26 cellular contexts compared by ENCODE assay signal in the genomic region with DNA sequence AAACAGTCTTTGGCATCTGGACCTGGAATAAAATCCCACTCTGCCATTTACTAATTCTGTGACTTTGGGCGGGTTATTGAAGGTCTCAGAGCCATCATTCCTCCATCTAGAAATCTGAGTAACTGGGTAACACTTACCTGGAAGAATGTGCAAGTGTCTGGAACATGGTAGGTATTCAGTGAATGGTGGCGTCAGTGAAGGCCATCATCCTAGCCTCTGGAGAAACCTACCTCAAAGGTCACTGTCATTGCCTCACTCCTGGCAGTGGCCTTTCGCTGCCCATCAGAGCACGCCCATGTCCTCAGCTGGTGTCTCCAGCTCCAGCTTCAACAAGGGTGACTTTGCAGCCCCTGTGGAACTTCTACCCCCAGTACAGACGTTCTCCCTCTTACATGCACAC. TPM values are rescaled to one million over a fixed set of nuclear protein-coding genes. Genes with fewer than 3 reads are reported as not detected.
DNase-seq lines count a peak whose midpoint lies in the region; ATAC-seq, FAIRE-seq and TF ChIP-seq lines count a peak whose summit lies in the region.
"Had no signal": no experiment of that assay in that cellular context is flagged by ENCODE, and none has a peak within 500 bp of the region (broad histone marks: within the 10 kb centered on the region; RNA-seq: fewer than 3 reads in every experiment).

No MANE protein-coding gene starts in this region.

- in situ Hi-C loops in HepG2 (cut with HindIII; ENCODE audit: extremely low pct_ligation_motif_present, low pct_unique_long_range_greater_than_20kb) = no loop called here

- H2BK12ac ChIP-seq in mesenchymal stem cell (ENCODE audit: low read length in 2 of 2) = no peak overlapping the region

- H3K4ac ChIP-seq in mesenchymal stem cell (ENCODE audit: low read depth in 1 of 2, low read length in 2 of 2) = no peak overlapping the region

- no peak overlapping the region for H3K23ac ChIP-seq in mesenchymal stem cell (ENCODE audit: low read length in 2 of 2)

- H3K9me3 ChIP-seq in HepG2 (ENCODE audit: low read length) (no peaks in the 10 kb centered on the region), right lobe of liver (no peaks in the 10 kb centered on the region), mesenchymal stem cell (ENCODE audit: control insufficient read depth, low read length) (no peaks in the 10 kb centered on the region)
- H3K9me3 ChIP-seq: breast epithelium, right atrium auricular region had no signal

- no peak overlapping the region for H3K4me3 Mint-ChIP-seq in activated CD8-positive, alpha-beta T cell treated with anti-CD3 and anti-CD28 coated beads for 36 hours
- H3K4me3 Mint-ChIP-seq: activated B cell treated with CpG ODN at 0.5 μM for 24 hours had no signal

- no peak overlapping the region for H3K4me3 ChIP-seq in HepG2 (replicated peaks in 1 of 3; ENCODE audit: insufficient read depth in 1 of 3, low read depth in 2 of 3, low read length in 3 of 3)
- no peak overlapping the region for H3K4me3 ChIP-seq in right lobe of liver
- H3K4me3 ChIP-seq in mesenchymal stem cell (ENCODE audit: insufficient read depth in 1 of 2, low read depth in 1 of 2, low read length in 2 of 2) = no peak overlapping the region
- H3K4me3 ChIP-seq: breast epithelium, GM12878, right atrium auricular region, SK-N-MC had no signal

- ATAC-seq in HepG2 (no peak), right lobe of liver (no peak), GM19328 (IDR thresholded peaks at IDR 0.05; ENCODE audit: unreplicated experiment) (no peak)
- no peak for ATAC-seq in activated CD8-positive, alpha-beta T cell treated with anti-CD3 and anti-CD28 coated beads for 36 hours
- ATAC-seq: GM12878, left cardiac atrium had no signal

- CTCF ChIA-PET in HepG2 (lab: Yijun Ruan, JAX; ENCODE audit: low intra/inter-chr PET ratio, low total read pairs) = no interaction called here
- CTCF ChIA-PET in activated CD8-positive, alpha-beta T cell treated with anti-CD3 and anti-CD28 coated beads for 36 hours (lab: Charles Lee) = interaction anchor here (0.8 kb wide), 1 partner anchor 183 kb away, joined by 3 read pairs; no protein-coding TSS in a partner anchor

- H3K4me1 Mint-ChIP-seq in activated CD8-positive, alpha-beta T cell treated with anti-CD3 and anti-CD28 coated beads for 36 hours (ENCODE audit: low read depth) = peaks cover 60% of the 10 kb centered on the region

- H2BK5ac ChIP-seq in mesenchymal stem cell (ENCODE audit: low read depth, low read length, poor library complexity, severe bottlenecking) = no peak overlapping the region

- no peak overlapping the region for H4K91ac ChIP-seq in mesenchymal stem cell (ENCODE audit: low read length)

- no peak for TF ChIP-seq EP300 in HepG2 (IDR thresholded peaks at IDR 0.05; ENCODE audit: low read depth in 2 of 2, low read length in 2 of 2)
- no peak for TF ChIP-seq EP300 in HepG2 (CRISPR knock-in tag; IDR thresholded peaks at IDR 0.05; ENCODE audit: borderline replicate concordance)

- H3K4me1 ChIP-seq in HepG2 (ENCODE audit: insufficient read depth, low read length) (peaks cover 45% of the 10 kb centered on the region), right lobe of liver (no peaks in the 10 kb centered on the region), mesenchymal stem cell (ENCODE audit: control insufficient read depth, insufficient read depth, low read depth, low read length) (peaks cover 24% of the 10 kb centered on the region)
- H3K4me1 ChIP-seq: breast epithelium had no signal

- H3K4me2 ChIP-seq in HepG2 (ENCODE audit: low read depth, low read length) (no peak overlapping the region), mesenchymal stem cell (ENCODE audit: low read length, poor library complexity, severe bottlenecking) (no peak overlapping the region)

- POLR2A ChIA-PET in HepG2 (lab: Yijun Ruan, JAX) = interaction anchor here (0.7 to 1.3 kb wide), 2 partner anchors 15 to 65 kb away, joined by 3 to 4 read pairs; partner anchors contain the start of gene LAMTOR4
- POLR2A ChIA-PET in activated CD8-positive, alpha-beta T cell treated with anti-CD3 and anti-CD28 coated beads for 36 hours (lab: Charles Lee) = no interaction called here

- TF ChIP-seq RAD21 in HepG2 (CRISPR knock-in tag; IDR thresholded peaks at IDR 0.05) = no peak

- no peaks in the 10 kb centered on the region for H3K36me3 ChIP-seq in HepG2 (replicated peaks in 1 of 2; ENCODE audit: control insufficient read depth in 1 of 2, insufficient read depth in 2 of 2, low read length in 2 of 2)
- no peaks in the 10 kb centered on the region for H3K36me3 ChIP-seq in right lobe of liver
- no peaks in the 10 kb centered on the region for H3K36me3 ChIP-seq in mesenchymal stem cell (ENCODE audit: control insufficient read depth in 1 of 2, insufficient read depth in 2 of 2, low read depth in 1 of 2, low read length in 2 of 2)
- H3K36me3 ChIP-seq: breast epithelium, right atrium auricular region had no signal

- H3K27ac Mint-ChIP-seq in activated CD8-positive, alpha-beta T cell treated with anti-CD3 and anti-CD28 coated beads for 36 hours = peak overlapping the region; percentile 82

- H2AFZ ChIP-seq in HepG2 (ENCODE audit: low read length) (no peak overlapping the region), mesenchymal stem cell (ENCODE audit: low read depth, low read length) (no peak overlapping the region)

- no peaks in the 10 kb centered on the region for H3K79me1 ChIP-seq in mesenchymal stem cell (replicated peaks; ENCODE audit: low read length, poor library complexity, severe bottlenecking)

- no peak overlapping the region for H3K18ac ChIP-seq in mesenchymal stem cell (ENCODE audit: low read depth in 1 of 2, low read length in 2 of 2)

- no peak overlapping the region for H4K8ac ChIP-seq in mesenchymal stem cell (ENCODE audit: low read length)

- peaks cover 3 to 36% of the 10 kb centered on the region in 2 experiments for H3K27me3 ChIP-seq in HepG2 (ENCODE audit: control insufficient read depth in 1 of 2, insufficient read depth in 2 of 2, low read length in 2 of 2)
- H3K27me3 ChIP-seq in right lobe of liver = no peaks in the 10 kb centered on the region
- H3K27me3 ChIP-seq in mesenchymal stem cell (ENCODE audit: control insufficient read depth in 1 of 2, insufficient read depth in 1 of 2, low read length in 2 of 2) = peaks cover 17 to 34% of the 10 kb centered on the region in 2 experiments
- H3K27me3 ChIP-seq: breast epithelium, right atrium auricular region had no signal

- peak overlapping the region; percentile 13 for H2BK15ac ChIP-seq in mesenchymal stem cell (ENCODE audit: low read depth, poor library complexity, severe bottlenecking)

- WGBS in HepG2 (ENCODE audit: low lambda C conversion rate) = 10% methylated on average over 5 of the region's 5 CpGs
- WGBS in right lobe of liver (ENCODE audit: insufficient coverage, low coverage, low lambda C conversion rate, missing lambda C conversion rate) = 100% methylated on average over 1 of the region's 5 CpGs
- WGBS in mesenchymal stem cell = 95% methylated on average over 4 of the region's 5 CpGs

- H3K27ac ChIP-seq in HepG2 (ENCODE audit: extremely low read length, insufficient read depth, low read length) (no peak overlapping the region), right lobe of liver (no peak overlapping the region), mesenchymal stem cell (ENCODE audit: low read length, poor library complexity, severe bottlenecking) (no peak overlapping the region)
- H3K27ac ChIP-seq: breast epithelium, C4-2B, right atrium auricular region, SK-N-MC had no signal

- H3K27me3 Mint-ChIP-seq in activated CD8-positive, alpha-beta T cell treated with anti-CD3 and anti-CD28 coated beads for 36 hours = peaks cover 4% of the 10 kb centered on the region

- no peak overlapping the region for H3K9ac ChIP-seq in HepG2 (ENCODE audit: insufficient read depth, low read depth, low read length)
- no peak overlapping the region for H3K9ac ChIP-seq in mesenchymal stem cell (ENCODE audit: low read length)

- no peak overlapping the region for H3K14ac ChIP-seq in mesenchymal stem cell (ENCODE audit: low read length in 2 of 2)

- TF ChIP-seq POLR2A in HepG2 (IDR thresholded peaks at IDR 0.05; ENCODE audit: insufficient read depth in 1 of 2, low read depth in 2 of 2, low read length in 2 of 2) = no peak
- no peak for TF ChIP-seq POLR2A in right lobe of liver (IDR thresholded peaks at IDR 0.05)

- DNase-seq in HepG2 (ENCODE audit: low spot score) (no peak), right lobe of liver (no peak), mesenchymal stem cell (no peak), putamen (ENCODE audit: low spot score) (no peak), HCEC 1CT (no peak), DMS79 (lab: John Stamatoyannopoulos, UW) (no peak)
- no peak for DNase-seq in activated CD8-positive, alpha-beta T cell treated with anti-CD3 and anti-CD28 coated beads for 36 hours
- DNase-seq: activated B cell treated with CpG ODN at 0.5 μM for 24 hours; amniotic stem cell; cortex of kidney; KBM-7; left cardiac atrium; naive B cell; NCI-H1436; NCI-H510A; NK-92 treated with Interleukin-12 subunit alpha and Interleukin-12 subunit beta, amount 100 ng/mL, for 24 hours; stimulated activated CD4-positive, alpha-beta T cell treated with anti-CD3 and anti-CD28 coated beads, Interleukin-15, amount 100 ng/mL, for 24 hours had no signal

- intact Hi-C loops in HepG2 (cut with micrococcal nuclease; ENCODE audit: unreplicated experiment) (no loop called here), right lobe of liver (cut with DNase I) (no loop called here)
- intact Hi-C loops in activated CD8-positive, alpha-beta T cell treated with anti-CD3 and anti-CD28 coated beads for 36 hours (cut with micrococcal nuclease) = no loop called here

- no TSS peak for BruUV-seq in HepG2 (replicated peaks; lab: Mats Ljungman, UMichigan)

- H2BK120ac ChIP-seq in mesenchymal stem cell (ENCODE audit: low read depth, low read length) = no peak overlapping the region

- TF ChIP-seq CTCF in HepG2 (CRISPR knock-in tag; IDR thresholded peaks at IDR 0.05) (no peak), right lobe of liver (IDR thresholded peaks at IDR 0.05) (no peak)
- TF ChIP-seq CTCF in activated CD8-positive, alpha-beta T cell treated with anti-CD3 and anti-CD28 coated beads for 36 hours (IDR thresholded peaks at IDR 0.05) = no peak

- no peak overlapping the region for H2AK5ac ChIP-seq in mesenchymal stem cell (ENCODE audit: low read length, severe bottlenecking)

- no peaks in the 10 kb centered on the region for H3K9me3 Mint-ChIP-seq in activated CD8-positive, alpha-beta T cell treated with anti-CD3 and anti-CD28 coated beads for 36 hours
- H3K9me3 Mint-ChIP-seq: activated B cell treated with CpG ODN at 0.5 μM for 24 hours; naive B cell; T-helper 2 cell treated with Interferon-gamma antibody and Interleukin-4, amounts not matched to agents 5 μg/mL and 100 μg/mL, for 36 hours had no signal

- no peaks in the 10 kb centered on the region for H4K20me1 ChIP-seq in HepG2 (ENCODE audit: insufficient read depth, low read length)

- no peaks in the 10 kb centered on the region for H3K79me2 ChIP-seq in HepG2 (ENCODE audit: insufficient read depth, low read length)

- no peaks in the 10 kb centered on the region for H3K36me3 Mint-ChIP-seq in activated CD8-positive, alpha-beta T cell treated with anti-CD3 and anti-CD28 coated beads for 36 hours (ENCODE audit: low read depth)
- H3K36me3 Mint-ChIP-seq: naive B cell had no signal

- FAIRE-seq in HepG2 (lab: Jason Lieb, UNC) = no peak
- FAIRE-seq: endometrium, GM12878, urothelium cell line had no signal

RNA-seq across cellular contexts. Expression of gene GAL3ST4, which starts 4.5 kb away (rescaled TPM):
- total RNA-seq in HepG2 (2016; rRNA removed; fragmentation: Illumina TruSeq; extraction: Trizol) (0.29 TPM in 1 of 2 replicates, not detected in the other), right lobe of liver (1 to 10 TPM in 1 of 6 experiments, under 1 TPM in 4, not detected in 1; 0.12 to 1.1 (median 0.56) TPM)
- not detected in 2 replicates for total RNA-seq in HepG2 (2016; cell fraction: cytosol; rRNA removed; fragmentation: Illumina TruSeq; extraction: Trizol; ENCODE audit: low read depth)
- 0.07 and 0.13 TPM in 2 replicates for total RNA-seq in HepG2 (2016; cell fraction: insoluble cytoplasmic fraction; rRNA removed; fragmentation: Illumina TruSeq; extraction: Trizol)
- 0.06 and 0.14 TPM in 2 replicates for total RNA-seq in HepG2 (2016; cell fraction: membrane; rRNA removed; fragmentation: Illumina TruSeq; extraction: Trizol)
- total RNA-seq in HepG2 (2016; cell fraction: nucleus; rRNA removed; fragmentation: Illumina TruSeq; extraction: Trizol) = 0.28 and 0.34 TPM in 2 replicates
- 0.41 and 0.73 TPM in 2 replicates for polyA plus RNA-seq in HepG2 (2011; rRNA removed)
- polyA plus RNA-seq in HepG2 (2011; cell fraction: cytosol; rRNA removed) = 0.24 and 0.25 TPM in 2 replicates
- polyA plus RNA-seq in HepG2 (2011; cell fraction: nucleus; rRNA removed) = 1.7 and 1.8 TPM in 2 replicates
- 0.35 and 0.71 TPM in 2 replicates for polyA plus RNA-seq in HepG2 (2012)
- polyA plus RNA-seq in HepG2 (2016; cell fraction: cytosol; fragmentation: Illumina TruSeq; extraction: Trizol; ENCODE audit: low read depth) = 0.15 TPM in 1 of 2 replicates, not detected in the other
- polyA plus RNA-seq in HepG2 (2016; cell fraction: insoluble cytoplasmic fraction; fragmentation: Illumina TruSeq; extraction: Trizol; ENCODE audit: low read depth) = 0.22 and 0.42 TPM in 2 replicates
- 0.13 and 0.14 TPM in 2 replicates for polyA plus RNA-seq in HepG2 (2016; cell fraction: membrane; fragmentation: Illumina TruSeq; extraction: Trizol; ENCODE audit: low read depth)
- polyA plus RNA-seq in HepG2 (2016; cell fraction: nucleus; fragmentation: Illumina TruSeq; extraction: Trizol; ENCODE audit: insufficient read depth, low read depth) = 0.70 and 1.3 TPM in 2 replicates
- polyA minus RNA-seq in HepG2 (2011; rRNA and poly(A)+ RNA removed; ENCODE audit: low replicate concordance) = 0.58 and 0.64 TPM in 2 replicates
- polyA minus RNA-seq in HepG2 (2011; cell fraction: cytosol; rRNA and poly(A)+ RNA removed) = not detected in 2 replicates
- 0.25 and 0.26 TPM in 2 replicates for polyA minus RNA-seq in HepG2 (2011; cell fraction: nucleus; rRNA and poly(A)+ RNA removed)
- total RNA-seq in activated CD8-positive, alpha-beta T cell treated with anti-CD3 and anti-CD28 coated beads for 36 hours = 1 to 10 TPM; 2.4 to 2.7 TPM
- 8.2 TPM for polyA plus RNA-seq in mesenchymal stem cell (2013, experiment 1 of 2)
- 8.0 TPM for polyA plus RNA-seq in mesenchymal stem cell (2013, experiment 2 of 2)

RNA-seq across cellular contexts. Expression of gene TRAPPC14, which starts 5.3 kb away (rescaled TPM):
- total RNA-seq in HepG2 (2016; rRNA removed; fragmentation: Illumina TruSeq; extraction: Trizol) (2.0 and 9.6 TPM in 2 replicates), right lobe of liver (10 to 100 TPM in 4 of 6 experiments, 1 to 10 TPM in 2; 8.2 to 14.6 (median 10.3) TPM)
- 1.5 and 1.8 TPM in 2 replicates for total RNA-seq in HepG2 (2016; cell fraction: cytosol; rRNA removed; fragmentation: Illumina TruSeq; extraction: Trizol; ENCODE audit: low read depth)
- total RNA-seq in HepG2 (2016; cell fraction: insoluble cytoplasmic fraction; rRNA removed; fragmentation: Illumina TruSeq; extraction: Trizol) = 2.3 and 9.9 TPM in 2 replicates
- 3.1 and 3.3 TPM in 2 replicates for total RNA-seq in HepG2 (2016; cell fraction: membrane; rRNA removed; fragmentation: Illumina TruSeq; extraction: Trizol)
- total RNA-seq in HepG2 (2016; cell fraction: nucleus; rRNA removed; fragmentation: Illumina TruSeq; extraction: Trizol) = 15.6 and 20.8 TPM in 2 replicates
- 4.7 and 7.0 TPM in 2 replicates for polyA plus RNA-seq in HepG2 (2011; rRNA removed)
- 1.6 and 1.7 TPM in 2 replicates for polyA plus RNA-seq in HepG2 (2011; cell fraction: cytosol; rRNA removed)
- 46.2 and 74.5 TPM in 2 replicates for polyA plus RNA-seq in HepG2 (2011; cell fraction: nucleus; rRNA removed)
- 7.0 and 9.8 TPM in 2 replicates for polyA plus RNA-seq in HepG2 (2012)
- polyA plus RNA-seq in HepG2 (2016; cell fraction: cytosol; fragmentation: Illumina TruSeq; extraction: Trizol; ENCODE audit: low read depth) = 1.8 TPM in 2 replicates
- 3.5 and 4.4 TPM in 2 replicates for polyA plus RNA-seq in HepG2 (2016; cell fraction: insoluble cytoplasmic fraction; fragmentation: Illumina TruSeq; extraction: Trizol; ENCODE audit: low read depth)
- 3.1 TPM in 2 replicates for polyA plus RNA-seq in HepG2 (2016; cell fraction: membrane; fragmentation: Illumina TruSeq; extraction: Trizol; ENCODE audit: low read depth)
- 51.8 and 52.2 TPM in 2 replicates for polyA plus RNA-seq in HepG2 (2016; cell fraction: nucleus; fragmentation: Illumina TruSeq; extraction: Trizol; ENCODE audit: insufficient read depth, low read depth)
- polyA minus RNA-seq in HepG2 (2011; rRNA and poly(A)+ RNA removed; ENCODE audit: low replicate concordance) = 10.0 and 12.3 TPM in 2 replicates
- 1.5 and 2.7 TPM in 2 replicates for polyA minus RNA-seq in HepG2 (2011; cell fraction: cytosol; rRNA and poly(A)+ RNA removed)
- polyA minus RNA-seq in HepG2 (2011; cell fraction: nucleus; rRNA and poly(A)+ RNA removed) = 15.2 and 18.6 TPM in 2 replicates
- total RNA-seq in activated CD8-positive, alpha-beta T cell treated with anti-CD3 and anti-CD28 coated beads for 36 hours = 10 to 100 TPM; 15.7 to 17.4 TPM
- 11.9 TPM for polyA plus RNA-seq in mesenchymal stem cell (2013, experiment 1 of 2)
- polyA plus RNA-seq in mesenchymal stem cell (2013, experiment 2 of 2) = 11.4 TPM

RNA-seq across cellular contexts. Expression of gene GPC2, which starts 13.3 kb away (rescaled TPM):
- 0.10 and 0.64 TPM in 2 replicates for total RNA-seq in HepG2 (2016; rRNA removed; fragmentation: Illumina TruSeq; extraction: Trizol)
- total RNA-seq in HepG2 (2016; cell fraction: cytosol; rRNA removed; fragmentation: Illumina TruSeq; extraction: Trizol; ENCODE audit: low read depth) = 0.35 TPM in 1 of 2 replicates, not detected in the other
- 1.0 TPM in 1 of 2 replicates, not detected in the other for total RNA-seq in HepG2 (2016; cell fraction: insoluble cytoplasmic fraction; rRNA removed; fragmentation: Illumina TruSeq; extraction: Trizol)
- total RNA-seq in HepG2 (2016; cell fraction: membrane; rRNA removed; fragmentation: Illumina TruSeq; extraction: Trizol) = 0.12 and 0.14 TPM in 2 replicates
- 2.1 and 2.7 TPM in 2 replicates for total RNA-seq in HepG2 (2016; cell fraction: nucleus; rRNA removed; fragmentation: Illumina TruSeq; extraction: Trizol)
- 0.76 and 0.78 TPM in 2 replicates for polyA plus RNA-seq in HepG2 (2011; rRNA removed)
- 0.46 and 0.51 TPM in 2 replicates for polyA plus RNA-seq in HepG2 (2011; cell fraction: cytosol; rRNA removed)
- 6.6 and 8.4 TPM in 2 replicates for polyA plus RNA-seq in HepG2 (2011; cell fraction: nucleus; rRNA removed)
- polyA plus RNA-seq in HepG2 (2012) = 0.68 and 1.2 TPM in 2 replicates
- 0.05 TPM in 1 of 2 replicates, not detected in the other for polyA plus RNA-seq in HepG2 (2016; cell fraction: cytosol; fragmentation: Illumina TruSeq; extraction: Trizol; ENCODE audit: low read depth)
- polyA plus RNA-seq in HepG2 (2016; cell fraction: insoluble cytoplasmic fraction; fragmentation: Illumina TruSeq; extraction: Trizol; ENCODE audit: low read depth) = 0.38 and 0.47 TPM in 2 replicates
- 0.07 TPM in 1 of 2 replicates, not detected in the other for polyA plus RNA-seq in HepG2 (2016; cell fraction: membrane; fragmentation: Illumina TruSeq; extraction: Trizol; ENCODE audit: low read depth)
- polyA plus RNA-seq in HepG2 (2016; cell fraction: nucleus; fragmentation: Illumina TruSeq; extraction: Trizol; ENCODE audit: insufficient read depth, low read depth) = 3.9 and 4.1 TPM in 2 replicates
- 0.94 and 1.2 TPM in 2 replicates for polyA minus RNA-seq in HepG2 (2011; rRNA and poly(A)+ RNA removed; ENCODE audit: low replicate concordance)
- 0.49 TPM in 1 of 2 replicates, not detected in the other for polyA minus RNA-seq in HepG2 (2011; cell fraction: cytosol; rRNA and poly(A)+ RNA removed)
- polyA minus RNA-seq in HepG2 (2011; cell fraction: nucleus; rRNA and poly(A)+ RNA removed) = 0.90 and 3.9 TPM in 2 replicates
- total RNA-seq in right lobe of liver = under 1 TPM in 2 of 6 experiments, not detected in 4; 0.35 to 0.40 TPM
- 1 to 10 TPM; 3.7 to 4.3 TPM for total RNA-seq in activated CD8-positive, alpha-beta T cell treated with anti-CD3 and anti-CD28 coated beads for 36 hours
- polyA plus RNA-seq in mesenchymal stem cell (2013, experiment 1 of 2) = 3.4 TPM
- 2.7 TPM for polyA plus RNA-seq in mesenchymal stem cell (2013, experiment 2 of 2)

RNA-seq across cellular contexts. Expression of gene STAG3, which starts 13.8 kb away (rescaled TPM):
- total RNA-seq in HepG2 (2016; rRNA removed; fragmentation: Illumina TruSeq; extraction: Trizol) (0.22 and 0.33 TPM in 2 replicates), right lobe of liver (1 to 10 TPM in 4 of 6 experiments, under 1 TPM in 2; 0.81 to 5.9 (median 4.4) TPM)
- not detected in 2 replicates for total RNA-seq in HepG2 (2016; cell fraction: cytosol; rRNA removed; fragmentation: Illumina TruSeq; extraction: Trizol; ENCODE audit: low read depth)
- total RNA-seq in HepG2 (2016; cell fraction: insoluble cytoplasmic fraction; rRNA removed; fragmentation: Illumina TruSeq; extraction: Trizol) = 0.15 and 0.43 TPM in 2 replicates
- total RNA-seq in HepG2 (2016; cell fraction: membrane; rRNA removed; fragmentation: Illumina TruSeq; extraction: Trizol) = 0.10 TPM in 1 of 2 replicates, not detected in the other
- 1.1 and 1.7 TPM in 2 replicates for total RNA-seq in HepG2 (2016; cell fraction: nucleus; rRNA removed; fragmentation: Illumina TruSeq; extraction: Trizol)
- 0.09 and 0.12 TPM in 2 replicates for polyA plus RNA-seq in HepG2 (2011; rRNA removed)
- 0.05 and 0.08 TPM in 2 replicates for polyA plus RNA-seq in HepG2 (2011; cell fraction: cytosol; rRNA removed)
- 0.80 and 1.3 TPM in 2 replicates for polyA plus RNA-seq in HepG2 (2011; cell fraction: nucleus; rRNA removed)
- polyA plus RNA-seq in HepG2 (2012) = 2.9 and 4.8 TPM in 2 replicates
- polyA plus RNA-seq in HepG2 (2016; cell fraction: cytosol; fragmentation: Illumina TruSeq; extraction: Trizol; ENCODE audit: low read depth) = not detected in 2 replicates
- polyA plus RNA-seq in HepG2 (2016; cell fraction: insoluble cytoplasmic fraction; fragmentation: Illumina TruSeq; extraction: Trizol; ENCODE audit: low read depth) = not detected in 2 replicates
- polyA plus RNA-seq in HepG2 (2016; cell fraction: membrane; fragmentation: Illumina TruSeq; extraction: Trizol; ENCODE audit: low read depth) = not detected in 2 replicates
- polyA plus RNA-seq in HepG2 (2016; cell fraction: nucleus; fragmentation: Illumina TruSeq; extraction: Trizol; ENCODE audit: insufficient read depth, low read depth) = 0.81 and 0.92 TPM in 2 replicates
- polyA minus RNA-seq in HepG2 (2011; rRNA and poly(A)+ RNA removed; ENCODE audit: low replicate concordance) = 0.06 and 1.5 TPM in 2 replicates
- polyA minus RNA-seq in HepG2 (2011; cell fraction: cytosol; rRNA and poly(A)+ RNA removed) = not detected in 2 replicates
- 0.52 and 0.62 TPM in 2 replicates for polyA minus RNA-seq in HepG2 (2011; cell fraction: nucleus; rRNA and poly(A)+ RNA removed)
- 10 to 100 TPM; 13.2 to 15.8 TPM for total RNA-seq in activated CD8-positive, alpha-beta T cell treated with anti-CD3 and anti-CD28 coated beads for 36 hours
- 0.15 TPM for polyA plus RNA-seq in mesenchymal stem cell (2013, experiment 1 of 2)
- 0.32 TPM for polyA plus RNA-seq in mesenchymal stem cell (2013, experiment 2 of 2)
- total RNA-seq: right atrium auricular region had no signal

RNA-seq across cellular contexts. Expression of gene LAMTOR4, which starts 15.2 kb away (rescaled TPM):
- total RNA-seq in HepG2 (2016; rRNA removed; fragmentation: Illumina TruSeq; extraction: Trizol) (115 and 120 TPM in 2 replicates), right lobe of liver (10 to 100 TPM; 35.8 to 66.6 (median 44.9) TPM)
- 39.3 and 64.2 TPM in 2 replicates for total RNA-seq in HepG2 (2016; cell fraction: cytosol; rRNA removed; fragmentation: Illumina TruSeq; extraction: Trizol; ENCODE audit: low read depth)
- total RNA-seq in HepG2 (2016; cell fraction: insoluble cytoplasmic fraction; rRNA removed; fragmentation: Illumina TruSeq; extraction: Trizol) = 113 and 130 TPM in 2 replicates
- 64.6 and 78.5 TPM in 2 replicates for total RNA-seq in HepG2 (2016; cell fraction: membrane; rRNA removed; fragmentation: Illumina TruSeq; extraction: Trizol)
- total RNA-seq in HepG2 (2016; cell fraction: nucleus; rRNA removed; fragmentation: Illumina TruSeq; extraction: Trizol) = 43.3 and 51.5 TPM in 2 replicates
- polyA plus RNA-seq in HepG2 (2011; rRNA removed) = 111 and 118 TPM in 2 replicates
- polyA plus RNA-seq in HepG2 (2011; cell fraction: cytosol; rRNA removed) = 170 and 243 TPM in 2 replicates
- polyA plus RNA-seq in HepG2 (2011; cell fraction: nucleus; rRNA removed) = 155 and 156 TPM in 2 replicates
- 58.9 and 63.9 TPM in 2 replicates for polyA plus RNA-seq in HepG2 (2012)
- polyA plus RNA-seq in HepG2 (2016; cell fraction: cytosol; fragmentation: Illumina TruSeq; extraction: Trizol; ENCODE audit: low read depth) = 44.3 and 58.0 TPM in 2 replicates
- 97.2 and 108 TPM in 2 replicates for polyA plus RNA-seq in HepG2 (2016; cell fraction: insoluble cytoplasmic fraction; fragmentation: Illumina TruSeq; extraction: Trizol; ENCODE audit: low read depth)
- 53.6 and 55.9 TPM in 2 replicates for polyA plus RNA-seq in HepG2 (2016; cell fraction: membrane; fragmentation: Illumina TruSeq; extraction: Trizol; ENCODE audit: low read depth)
- polyA plus RNA-seq in HepG2 (2016; cell fraction: nucleus; fragmentation: Illumina TruSeq; extraction: Trizol; ENCODE audit: insufficient read depth, low read depth) = 100 and 103 TPM in 2 replicates
- polyA minus RNA-seq in HepG2 (2011; rRNA and poly(A)+ RNA removed; ENCODE audit: low replicate concordance) = 38.7 and 82.7 TPM in 2 replicates
- polyA minus RNA-seq in HepG2 (2011; cell fraction: cytosol; rRNA and poly(A)+ RNA removed) = 11.4 and 11.6 TPM in 2 replicates
- 13.3 and 15.4 TPM in 2 replicates for polyA minus RNA-seq in HepG2 (2011; cell fraction: nucleus; rRNA and poly(A)+ RNA removed)
- 100 to 1,000 TPM; 108 to 116 TPM for total RNA-seq in activated CD8-positive, alpha-beta T cell treated with anti-CD3 and anti-CD28 coated beads for 36 hours
- polyA plus RNA-seq in mesenchymal stem cell (2013, experiment 1 of 2) = 121 TPM
- 121 TPM for polyA plus RNA-seq in mesenchymal stem cell (2013, experiment 2 of 2)
